Comparison of ENCODE assay signal across 1 cellular context in genomic region chrX:111645607-111646006, GRCh38.
TF ChIP-seq lines count a peak whose summit lies in the region.

No MANE protein-coding gene starts in this region.

TF ChIP-seq in endothelial cell of umbilical vein, 7 proteins besides CTCF, POLR2A, EP300 and RAD21:
- TF ChIP-seq GATA2 (IDR thresholded peaks at IDR 0.05; ENCODE audit: insufficient read depth, insufficient read length, low read depth, low read length) (no peak), JUN (IDR thresholded peaks at IDR 0.05; ENCODE audit: borderline replicate concordance, insufficient read depth, insufficient read length, low read depth) (no peak), MAX (IDR thresholded peaks at IDR 0.05; ENCODE audit: insufficient read depth, insufficient read length) (no peak), EZH2 (IDR thresholded peaks at IDR 0.05; ENCODE audit: borderline replicate concordance, low read depth, low read length, severe bottlenecking) (no peak), FOS (IDR thresholded peaks at IDR 0.05; ENCODE audit: borderline replicate concordance, insufficient read depth, low read length) (no peak), MYC (IDR thresholded peaks at IDR 0.05; ENCODE audit: low read depth, low read length) (no peak), POLR2AphosphoS5 (IDR thresholded peaks at IDR 0.05; ENCODE audit: insufficient read depth, low read depth, low read length) (no peak)
